22 cellular contexts compared by ENCODE assay signal in the genomic region with DNA sequence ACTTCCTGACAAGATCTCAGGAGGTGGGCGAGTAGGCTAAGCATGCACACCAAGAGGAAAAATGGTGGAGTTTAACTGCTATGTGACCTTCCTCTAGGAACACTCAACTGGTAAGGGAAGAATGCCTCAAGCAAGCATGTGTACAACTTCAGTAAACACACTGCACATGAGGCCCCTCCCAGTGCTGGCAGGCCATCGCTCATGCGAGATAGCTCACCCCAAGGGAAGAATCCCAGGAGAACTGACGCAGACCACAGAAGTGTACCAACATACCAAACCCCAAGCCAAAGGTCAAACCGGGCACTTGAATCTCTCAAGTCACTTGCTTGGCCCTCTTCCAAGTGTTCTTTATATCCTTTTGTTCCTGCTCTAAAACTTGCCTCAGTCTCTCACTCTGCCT. TPM values are rescaled to one million over a fixed set of nuclear protein-coding genes. Genes with fewer than 3 reads are reported as not detected.
DNase-seq lines count a peak whose midpoint lies in the region; ATAC-seq, FAIRE-seq and TF ChIP-seq lines count a peak whose summit lies in the region.
"Had no signal": no experiment of that assay in that cellular context is flagged by ENCODE, and none has a peak within 500 bp of the region (broad histone marks: within the 10 kb centered on the region; RNA-seq: fewer than 3 reads in every experiment).

No MANE protein-coding gene starts in this region.

- H2AFZ ChIP-seq in K562 (ENCODE audit: low read depth, low read length), result no peak overlapping the region
- H2AFZ ChIP-seq: GM23248, PC-9 had no signal

- H3K9ac ChIP-seq in BLaER1 treated with 17β-estradiol and CSF1 and Interleukin-3, amounts not matched to agents 10 nM and 100 nM, result no peak overlapping the region
- H3K9ac ChIP-seq in K562 (ENCODE audit: insufficient read depth in 1 of 2, low read depth in 2 of 2, low read length in 2 of 2), result no peak overlapping the region
- H3K9ac ChIP-seq: GM23248 had no signal

- peaks cover 3 to 39% (median 18%) of the 10 kb centered on the region in 11 experiments; a peak in 17 of 22 replicates for H3K9me3 ChIP-seq in BLaER1 treated with 17β-estradiol and CSF1 and Interleukin-3, amounts not matched to agents 10 nM and 100 nM (replicated peaks in 1 of 11)
- H3K9me3 ChIP-seq in K562 (replicated peaks; ENCODE audit: control insufficient read depth, insufficient read depth, low read depth, low read length), result no peaks in the 10 kb centered on the region
- H3K9me3 ChIP-seq in uterus, result no peaks in the 10 kb centered on the region
- H3K9me3 ChIP-seq: Caco-2, HAP-1 had no signal

- no peak for TF ChIP-seq EP300 in K562 (IDR thresholded peaks at IDR 0.05; ENCODE audit: low read length)

- TF ChIP-seq CTCF in K562 (IDR thresholded peaks at IDR 0.05 in 2 of 3, conservative IDR thresholded peaks at IDR 0.05 in 1 of 3; ENCODE audit: insufficient read depth in 2 of 3, low read depth in 1 of 3, low read length in 3 of 3) (no peak), uterus (IDR thresholded peaks at IDR 0.05) (no peak), D721Med (IDR thresholded peaks at IDR 0.05; ENCODE audit: insufficient read depth, missing control alignments) (no peak)

- BruUV-seq in K562 (replicated peaks; lab: Mats Ljungman, UMichigan), result no TSS peak

- intact Hi-C loops in K562 (cut with micrococcal nuclease) (no loop called here), uterus (cut with DNase I; ENCODE audit: low total_unique reads) (no loop called here)

- TF ChIP-seq RAD21 in K562 (CRISPR knock-in tag; conservative IDR thresholded peaks at IDR 0.05 in 1 of 2, IDR thresholded peaks at IDR 0.05 in 1 of 2), result no peak

- no peaks in the 10 kb centered on the region for H3K36me3 ChIP-seq in BLaER1 treated with 17β-estradiol and CSF1 and Interleukin-3, amounts not matched to agents 10 nM and 100 nM
- H3K36me3 ChIP-seq in K562 (ENCODE audit: control insufficient read depth, insufficient read depth, low read length), result no peaks in the 10 kb centered on the region
- H3K36me3 ChIP-seq in uterus, result no peaks in the 10 kb centered on the region
- H3K36me3 ChIP-seq: HAP-1 had no signal

- H3K4me3 ChIP-seq in BLaER1 treated with 17β-estradiol and CSF1 and Interleukin-3, amounts not matched to agents 10 nM and 100 nM, result no peak overlapping the region
- H3K4me3 ChIP-seq in K562, result no peak overlapping the region
- no peak overlapping the region for H3K4me3 ChIP-seq in uterus
- H3K4me3 ChIP-seq: GM12878, GM23248, HAP-1, PC-9 had no signal

- peak overlapping the region in 8 of 11 experiments; percentile 17 to 62 (median 52); a peak in 16 of 22 replicates for H3K4me2 ChIP-seq in BLaER1 treated with 17β-estradiol and CSF1 and Interleukin-3, amounts not matched to agents 10 nM and 100 nM
- H3K4me2 ChIP-seq in K562 (ENCODE audit: insufficient read depth, low read length), result no peak overlapping the region
- H3K4me2 ChIP-seq: PC-9 had no signal

- DNase-seq in K562 (ENCODE audit: extremely low read depth in 1 of 4, low spot score in 3 of 4) (no peak), kidney tubule cell (ENCODE audit: low spot score) (peak; percentile 12), renal cortical epithelial cell (ENCODE audit: low read depth) (peak; percentile 54), uterus (no peak), NCI-H510A treated with DMSO at 0.1 percent for 48 hours (lab: John Stamatoyannopoulos, UW) (no peak), NCI-H2196 (lab: John Stamatoyannopoulos, UW; ENCODE audit: unreplicated experiment) (no peak), D721Med (ENCODE audit: insufficient read length, low spot score) (no peak)
- DNase-seq: Caco-2; CD4-positive, alpha-beta T cell; DMS153; EL; GM23248; MV-4-11; NCI-H187 treated with DMSO at 0.1 percent for 48 hours; NCI-H226; NCI-H524 treated with DMSO at 0.1 percent for 48 hours; PC-9; SIG-M5 had no signal

- H4K20me1 ChIP-seq in BLaER1 treated with 17β-estradiol and CSF1 and Interleukin-3, amounts not matched to agents 10 nM and 100 nM, result no peaks in the 10 kb centered on the region
- H4K20me1 ChIP-seq in K562 (replicated peaks; ENCODE audit: control insufficient read depth, insufficient read depth, low read length), result no peaks in the 10 kb centered on the region

- WGBS in K562 (ENCODE audit: insufficient coverage, low coverage, missing lambda C conversion rate), result 3% methylated on average over 5 of the region's 5 CpGs

- FAIRE-seq in K562 (lab: Jason Lieb, UNC) (no peak), D721Med (lab: Jason Lieb, UNC) (no peak)
- FAIRE-seq: GM12878 had no signal

- H3K4me1 ChIP-seq in BLaER1 treated with 17β-estradiol and CSF1 and Interleukin-3, amounts not matched to agents 10 nM and 100 nM, result peaks cover 11 to 24% (median 19%) of the 10 kb centered on the region in 10 experiments; a peak in 17 of 20 replicates
- peaks cover 0 to 11% of the 10 kb centered on the region in 2 experiments; a peak in 3 of 5 replicates for H3K4me1 ChIP-seq in K562 (replicated peaks in 1 of 2; ENCODE audit: control insufficient read depth in 2 of 2, insufficient read depth in 2 of 2, low read length in 2 of 2)
- H3K4me1 ChIP-seq in uterus, result no peaks in the 10 kb centered on the region
- H3K4me1 ChIP-seq: Caco-2, HAP-1 had no signal

- no peak for ATAC-seq in K562
- ATAC-seq: GM12878 had no signal

- no peak for TF ChIP-seq POLR2A in K562 (conservative IDR thresholded peaks at IDR 0.05)
- no peak for TF ChIP-seq POLR2A in uterus (IDR thresholded peaks at IDR 0.05)

- H3K79me2 ChIP-seq in K562 (ENCODE audit: control insufficient read depth, insufficient read depth, low read length), result no peaks in the 10 kb centered on the region

- in situ Hi-C loops in K562 (cut with MboI), result no loop called here

- CTCF ChIA-PET in K562 (lab: Yijun Ruan, JAX; ENCODE audit: low intra/inter-chr PET ratio), result no interaction called here

- H3K27ac ChIP-seq in BLaER1 treated with 17β-estradiol and CSF1 and Interleukin-3, amounts not matched to agents 10 nM and 100 nM, result no peak overlapping the region
- no peak overlapping the region for H3K27ac ChIP-seq in K562 (ENCODE audit: extremely low read depth, low read depth, low read length)
- H3K27ac ChIP-seq in uterus, result no peak overlapping the region
- H3K27ac ChIP-seq: GM23248, PC-9, RWPE1 had no signal

- no peaks in the 10 kb centered on the region for H3K27me3 ChIP-seq in BLaER1 treated with 17β-estradiol and CSF1 and Interleukin-3, amounts not matched to agents 10 nM and 100 nM
- H3K27me3 ChIP-seq in K562 (ENCODE audit: control insufficient read depth in 2 of 2, insufficient read depth in 2 of 2, low read length in 2 of 2) (peaks cover 10 to 48% of the 10 kb centered on the region in 2 experiments), uterus (no peaks in the 10 kb centered on the region)

- H3K9me1 ChIP-seq in K562 (ENCODE audit: control insufficient read depth, insufficient read depth, low read length), result no peaks in the 10 kb centered on the region

- POLR2A ChIA-PET in K562 (lab: Yijun Ruan, JAX), result no interaction called here

TF ChIP-seq in K562, 482 proteins besides CTCF, POLR2A, EP300 and RAD21 (continues in another document):
- TF ChIP-seq ZNF12 (CRISPR knock-in tag; IDR thresholded peaks at IDR 0.05) (no peak), RCOR1 (IDR thresholded peaks at IDR 0.05; ENCODE audit: borderline replicate concordance in 1 of 2, low read depth in 2 of 2, low read length in 2 of 2) (no peak), EHMT2 (IDR thresholded peaks at IDR 0.05) (no peak), ARNT (IDR thresholded peaks at IDR 0.05) (no peak), KAT2B (IDR thresholded peaks at IDR 0.05; ENCODE audit: low read depth, low read length) (no peak), ATF7 (IDR thresholded peaks at IDR 0.05) (no peak)
- TF ChIP-seq, protein P1, sequence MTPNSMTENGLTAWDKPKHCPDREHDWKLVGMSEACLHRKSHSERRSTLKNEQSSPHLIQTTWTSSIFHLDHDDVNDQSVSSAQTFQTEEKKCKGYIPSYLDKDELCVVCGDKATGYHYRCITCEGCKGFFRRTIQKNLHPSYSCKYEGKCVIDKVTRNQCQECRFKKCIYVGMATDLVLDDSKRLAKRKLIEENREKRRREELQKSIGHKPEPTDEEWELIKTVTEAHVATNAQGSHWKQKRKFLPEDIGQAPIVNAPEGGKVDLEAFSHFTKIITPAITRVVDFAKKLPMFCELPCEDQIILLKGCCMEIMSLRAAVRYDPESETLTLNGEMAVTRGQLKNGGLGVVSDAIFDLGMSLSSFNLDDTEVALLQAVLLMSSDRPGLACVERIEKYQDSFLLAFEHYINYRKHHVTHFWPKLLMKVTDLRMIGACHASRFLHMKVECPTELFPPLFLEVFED (CRISPR knock-in tag; conservative IDR thresholded peaks at IDR 0.05), result no peak
- TF ChIP-seq, protein P2, sequence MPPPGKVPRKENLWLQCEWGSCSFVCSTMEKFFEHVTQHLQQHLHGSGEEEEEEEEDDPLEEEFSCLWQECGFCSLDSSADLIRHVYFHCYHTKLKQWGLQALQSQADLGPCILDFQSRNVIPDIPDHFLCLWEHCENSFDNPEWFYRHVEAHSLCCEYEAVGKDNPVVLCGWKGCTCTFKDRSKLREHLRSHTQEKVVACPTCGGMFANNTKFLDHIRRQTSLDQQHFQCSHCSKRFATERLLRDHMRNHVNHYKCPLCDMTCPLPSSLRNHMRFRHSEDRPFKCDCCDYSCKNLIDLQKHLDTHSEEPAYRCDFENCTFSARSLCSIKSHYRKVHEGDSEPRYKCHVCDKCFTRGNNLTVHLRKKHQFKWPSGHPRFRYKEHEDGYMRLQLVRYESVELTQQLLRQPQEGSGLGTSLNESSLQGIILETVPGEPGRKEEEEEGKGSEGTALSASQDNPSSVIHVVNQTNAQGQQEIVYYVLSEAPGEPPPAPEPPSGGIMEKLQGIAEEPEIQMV (tag; conservative IDR thresholded peaks at IDR 0.05; ENCODE audit: low read depth), result no peak

RNA-seq across cellular contexts. Expression of a gene that starts 40.5 kb away (rescaled TPM):
- total RNA-seq in K562 (2011; cell fraction: chromatin; rRNA removed; ENCODE audit: low replicate concordance), result 96.1 and 131 TPM in 2 replicates
- 139 and 145 TPM in 2 replicates for total RNA-seq in K562 (2011; cell fraction: nucleolus; rRNA removed)
- total RNA-seq in K562 (2011; cell fraction: nucleoplasm; rRNA removed), result 159 and 198 TPM in 2 replicates
- total RNA-seq in K562 (2014; rRNA removed) (51.9 and 66.5 TPM in 2 replicates), K562 (2014; rRNA removed; fragmentation: Illumina TruSeq; extraction: Trizol) (33.3 and 34.6 TPM in 2 replicates), K562 (2015; rRNA removed; fragmentation: Illumina TruSeq; extraction: Trizol) (54.6 and 56.7 TPM in 2 replicates), K562 (2021) (98.2 and 106 TPM in 2 replicates), renal cortical epithelial cell (60.1 and 119 TPM in 2 replicates), uterus (10 to 100 TPM; 13.6 to 51.6 (median 39.6) TPM)
- polyA plus RNA-seq in K562 (2011; rRNA removed) (37.2 and 41.8 TPM in 2 replicates), K562 (2014; fragmentation: Illumina TruSeq; extraction: Trizol) (58.5 and 67.9 TPM in 2 replicates), K562 (2014; fragmentation: Nextera tagmentation; extraction: Ambion mirVana) (1 to 10 TPM; 1.6 to 1.8 TPM), K562 (2014; rRNA removed) (66.9 and 67.9 TPM in 2 replicates)
- polyA plus RNA-seq in K562 (2011; cell fraction: cytosol; rRNA removed), result 53.2 and 59.2 TPM in 2 replicates
- 54.3 and 75.7 TPM in 2 replicates for polyA plus RNA-seq in K562 (2011; cell fraction: nucleus; rRNA removed)
- polyA plus RNA-seq in K562 (2012), result 75.0 and 88.5 TPM in 2 replicates
- polyA minus RNA-seq in K562 (2011; rRNA and poly(A)+ RNA removed), result 34.0 and 50.2 TPM in 2 replicates
- polyA minus RNA-seq in K562 (2011; cell fraction: cytosol; rRNA and poly(A)+ RNA removed), result 40.9 and 44.3 TPM in 2 replicates
- 25.2 and 30.3 TPM in 2 replicates for polyA minus RNA-seq in K562 (2011; cell fraction: nucleus; rRNA and poly(A)+ RNA removed)

Comparison
In these comparisons a context has a peak if more than half of its experiments do, and no peak if none do; other contexts are left out.
1. DNase-seq: peak in kidney tubule cell (single experiment) and renal cortical epithelial cell (single experiment); none in K562 (0 of 4), uterus (0 of 2), NCI-H510A treated with DMSO at 0.1 percent for 48 hours (single experiment), NCI-H2196 (single experiment) and D721Med (single experiment).